8 cellular contexts compared by ENCODE assay signal in genomic region chr18:56702946-56703345, GRCh38. TPM values are rescaled to one million over a fixed set of nuclear protein-coding genes. Genes with fewer than 3 reads are reported as not detected.
DNase-seq lines count a peak whose midpoint lies in the region; ATAC-seq and TF ChIP-seq lines count a peak whose summit lies in the region.

No MANE protein-coding gene starts in this region.

- H3K9me3 ChIP-seq in SJCRH30 (replicated peaks) (no peaks in the 10 kb centered on the region), spleen (no peaks in the 10 kb centered on the region), gastrocnemius medialis (no peaks in the 10 kb centered on the region)

- H3K4me1 Mint-ChIP-seq in activated T-helper 17 cell treated with anti-CD3 and anti-CD28 coated beads, Interleukin-2, amount 50 U/mL, for 72 hours: no peaks in the 10 kb centered on the region

- H3K36me3 Mint-ChIP-seq in activated T-helper 17 cell treated with anti-CD3 and anti-CD28 coated beads, Interleukin-2, amount 50 U/mL, for 72 hours (ENCODE audit: low read depth): peaks cover 5% of the 10 kb centered on the region

- H3K4me3 ChIP-seq in SJCRH30: no peak overlapping the region
- no peak overlapping the region for H3K4me3 ChIP-seq in fibroblast of the aortic adventitia (ENCODE audit: low read depth, low read length)
- no peak overlapping the region for H3K4me3 ChIP-seq in spleen
- H3K4me3 ChIP-seq in gastrocnemius medialis: no peak overlapping the region

- no peaks in the 10 kb centered on the region for H3K4me1 ChIP-seq in SJCRH30
- peaks cover 0 to 12% (median 4%) of the 10 kb centered on the region in 6 donors for H3K4me1 ChIP-seq in spleen
- H3K4me1 ChIP-seq in gastrocnemius medialis: no peaks in the 10 kb centered on the region

- no peaks in the 10 kb centered on the region for H3K9me3 Mint-ChIP-seq in activated T-helper 17 cell treated with anti-CD3 and anti-CD28 coated beads, Interleukin-2, amount 50 U/mL, for 72 hours

- H3K36me3 ChIP-seq in SJCRH30 (no peaks in the 10 kb centered on the region), spleen (peaks cover 0 to 6% (median 0%) of the 10 kb centered on the region in 6 donors), gastrocnemius medialis (no peaks in the 10 kb centered on the region)

- in situ Hi-C loops in gastrocnemius medialis (cut with MboI; ENCODE audit: low sequenced_read_pairs in 4 of 4): no loop called here

- no peak overlapping the region for H3K4me3 Mint-ChIP-seq in activated T-helper 17 cell treated with anti-CD3 and anti-CD28 coated beads, Interleukin-2, amount 50 U/mL, for 72 hours

- H3K27ac Mint-ChIP-seq in activated T-helper 17 cell treated with anti-CD3 and anti-CD28 coated beads, Interleukin-2, amount 50 U/mL, for 72 hours: no peak overlapping the region

- 49 to 64% (median 53%) methylated on average over 5 of the region's 5 CpGs for WGBS in spleen, 5 donors

- no peak for ATAC-seq in activated T-helper 17 cell treated with anti-CD3 and anti-CD28 coated beads, Interleukin-2, amount 50 U/mL, for 72 hours (replicated peaks)
- no peak for ATAC-seq in gastrocnemius medialis

- H3K27ac ChIP-seq in SJCRH30 (no peak overlapping the region), spleen (no peak overlapping the region), gastrocnemius medialis (no peak overlapping the region)

- intact Hi-C loops in spleen (cut with DNase I; ENCODE audit: low total_unique reads): no loop called here
- intact Hi-C loops in gastrocnemius medialis (cut with DNase I; ENCODE audit: low total_unique reads): no loop called here

- peak; percentile 4 for DNase-seq in stimulated activated CD4-positive, alpha-beta T cell treated with anti-CD3 and anti-CD28 coated beads, Interleukin-2, amount 100 ng/mL, for 4 hours (ENCODE audit: low read depth)
- no peak for DNase-seq in stimulated activated CD4-positive, alpha-beta T cell treated with anti-CD3 and anti-CD28 coated beads, Interleukin-12 subunit alpha, Interleukin-12 subunit beta, amount 100 ng/mL, for 4 hours
- DNase-seq in SJCRH30 (peak; percentile 4 to 41), fibroblast of the aortic adventitia (ENCODE audit: low read depth) (peak; percentile 56), spleen (no peak), gastrocnemius medialis (no peak)

- TF ChIP-seq POLR2A in spleen (IDR thresholded peaks at IDR 0.05) (no peak), gastrocnemius medialis (IDR thresholded peaks at IDR 0.05) (no peak)

- H3K27me3 Mint-ChIP-seq in activated T-helper 17 cell treated with anti-CD3 and anti-CD28 coated beads, Interleukin-2, amount 50 U/mL, for 72 hours: no peaks in the 10 kb centered on the region

- peak; percentile 61 for TF ChIP-seq CTCF in LNCAP (IDR thresholded peaks at IDR 0.05)
- TF ChIP-seq CTCF in fibroblast of the aortic adventitia (IDR thresholded peaks at IDR 0.05; ENCODE audit: insufficient read depth, low read length): peak; percentile 55
- TF ChIP-seq CTCF in spleen (IDR thresholded peaks at IDR 0.05 in 8 of 11, conservative IDR thresholded peaks at IDR 0.05 in 3 of 11): peak in 6 of 11 experiments; percentile 23 to 44 (median 34)
- TF ChIP-seq CTCF in gastrocnemius medialis (IDR thresholded peaks at IDR 0.05 in 4 of 5, conservative IDR thresholded peaks at IDR 0.05 in 1 of 5): peak in 1 of 5 experiments; percentile 25

- H3K27me3 ChIP-seq in SJCRH30 (no peaks in the 10 kb centered on the region), spleen (replicated peaks in 1 of 7) (no peaks in the 10 kb centered on the region), gastrocnemius medialis (no peaks in the 10 kb centered on the region)

RNA-seq across cellular contexts. Expression of gene WDR7, which starts 51.8 kb away (rescaled TPM):
- total RNA-seq in SJCRH30 (2014; rRNA removed; shearing (Covaris generic)): 9.8 and 13.0 TPM in 2 replicates
- total RNA-seq in fibroblast of the aortic adventitia (ENCODE audit: low replicate concordance): 24.0 and 26.7 TPM in 2 replicates
- total RNA-seq in spleen: 10 to 100 TPM; 33.4 to 55.9 (median 50.5) TPM
- 1 to 10 TPM; 2.8 to 6.2 (median 3.4) TPM for polyA plus RNA-seq in spleen
- total RNA-seq in activated T-helper 17 cell treated with anti-CD3 and anti-CD28 coated beads, Interleukin-2, amount 50 U/mL, for 72 hours: 10 to 100 TPM; 24.9 to 27.4 TPM
- total RNA-seq in gastrocnemius medialis: 10 to 100 TPM; 20.5 to 24.2 (median 21.8) TPM

Comparison
In these comparisons a context has a peak if more than half of its experiments do, and no peak if none do; other contexts are left out.
1. DNase-seq: peak in stimulated activated CD4-positive, alpha-beta T cell treated with anti-CD3 and anti-CD28 coated beads, Interleukin-2, amount 100 ng/mL, for 4 hours (single experiment), SJCRH30 (2 of 2) and fibroblast of the aortic adventitia (single experiment); none in stimulated activated CD4-positive, alpha-beta T cell treated with anti-CD3 and anti-CD28 coated beads, Interleukin-12 subunit alpha, Interleukin-12 subunit beta, amount 100 ng/mL, for 4 hours (single experiment), spleen (single experiment) and gastrocnemius medialis (0 of 2).